10 cellular contexts compared by ENCODE assay signal in the genomic region with DNA sequence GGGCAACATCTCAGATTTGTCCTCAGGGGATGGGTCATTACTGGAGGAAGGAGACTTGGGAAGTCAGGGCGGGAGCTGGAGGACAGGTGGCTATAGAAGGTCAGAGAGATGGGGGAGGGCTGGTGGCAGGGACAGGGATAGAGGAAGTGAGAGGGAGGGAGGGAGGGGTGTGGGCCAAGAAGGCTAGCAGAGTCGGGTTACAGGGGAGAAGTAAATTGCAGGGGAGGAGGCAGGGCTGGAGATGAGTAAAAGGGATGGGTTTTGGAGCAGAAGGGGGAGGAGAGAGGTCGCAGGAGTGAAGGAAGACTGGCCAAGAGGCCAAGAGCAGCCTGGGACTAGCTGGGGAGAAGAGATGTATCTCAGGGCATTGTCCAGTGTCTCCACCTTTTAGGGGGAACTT. TPM values are rescaled to one million over a fixed set of nuclear protein-coding genes. Genes with fewer than 3 reads are reported as not detected.
A peak's percentile ranks its signal among the peaks of the same experiment; 100 is the strongest.
DNase-seq lines count a peak whose midpoint lies in the region; ATAC-seq and TF ChIP-seq lines count a peak whose summit lies in the region.
"Had no signal": no experiment of that assay in that cellular context is flagged by ENCODE, and none has a peak within 500 bp of the region (broad histone marks: within the 10 kb centered on the region; RNA-seq: fewer than 3 reads in every experiment).

No MANE protein-coding gene starts in this region.

- TF ChIP-seq CTCF in HEK293 (tag by site-specific recombination; IDR thresholded peaks at IDR 0.05) (no peak), gastroesophageal sphincter (IDR thresholded peaks at IDR 0.05) (no peak)
- TF ChIP-seq CTCF in CD8-positive, alpha-beta T cell (IDR thresholded peaks at IDR 0.05) = no peak

- no peaks in the 10 kb centered on the region for H3K36me3 Mint-ChIP-seq in CD8-positive, alpha-beta T cell

- H3K36me3 ChIP-seq in HEK293 (ENCODE audit: control insufficient read depth in 2 of 2, insufficient read depth in 1 of 2, low read length in 2 of 2) (no peaks in the 10 kb centered on the region), NT2/D1 (ENCODE audit: insufficient read depth, insufficient read length, low read length) (no peaks in the 10 kb centered on the region), gastroesophageal sphincter (no peaks in the 10 kb centered on the region)
- H3K36me3 ChIP-seq in CD8-positive, alpha-beta T cell (ENCODE audit: insufficient read depth, low read length) = no peaks in the 10 kb centered on the region
- H3K36me3 ChIP-seq: gastrocnemius medialis had no signal

- WGBS in gastroesophageal sphincter (ENCODE audit: low coverage in 1 of 2), 2 donors = 20 to 22% methylated on average over 2 of the region's 3 CpGs

- H3K27ac Mint-ChIP-seq in CD8-positive, alpha-beta T cell = no peak overlapping the region

- no peak for TF ChIP-seq POLR2A in gastroesophageal sphincter (IDR thresholded peaks at IDR 0.05)

- H3K27me3 ChIP-seq in NT2/D1 (ENCODE audit: insufficient read depth, insufficient read length) = no peaks in the 10 kb centered on the region
- H3K27me3 ChIP-seq in gastroesophageal sphincter = peaks cover 71% of the 10 kb centered on the region
- H3K27me3 ChIP-seq in CD8-positive, alpha-beta T cell (ENCODE audit: insufficient read depth, low read length) = no peaks in the 10 kb centered on the region

- H3K27ac ChIP-seq in HEK293 (ENCODE audit: extremely low read depth, low read depth, low read length) (no peak overlapping the region), gastroesophageal sphincter (no peak overlapping the region), caudate nucleus (ENCODE audit: low read depth, low read length) (no peak overlapping the region)
- no peak overlapping the region for H3K27ac ChIP-seq in CD8-positive, alpha-beta T cell (ENCODE audit: low read depth, low read length)
- H3K27ac ChIP-seq: gastrocnemius medialis had no signal

- POLR2A ChIA-PET in HEK293 (lab: Yijun Ruan, JAX) = no interaction called here
- POLR2A ChIA-PET in CD8-positive, alpha-beta T cell (lab: Charles Lee) = no interaction called here

- no peaks in the 10 kb centered on the region for H3K9me3 Mint-ChIP-seq in CD8-positive, alpha-beta T cell

- ATAC-seq in gastroesophageal sphincter (peak; percentile 41), HG03378 (IDR thresholded peaks at IDR 0.05; ENCODE audit: unreplicated experiment) (no peak), HG02763 (IDR thresholded peaks at IDR 0.05; ENCODE audit: unreplicated experiment) (no peak)
- ATAC-seq in CD8-positive, alpha-beta T cell = no peak

- no peaks in the 10 kb centered on the region for H3K9me3 ChIP-seq in HEK293 (ENCODE audit: control insufficient read depth, insufficient read depth, low read depth, low read length)
- no peaks in the 10 kb centered on the region; the same call in 1 of the 2 replicates for H3K9me3 ChIP-seq in NT2/D1 (ENCODE audit: insufficient read depth, low read length)
- no peaks in the 10 kb centered on the region for H3K9me3 ChIP-seq in gastroesophageal sphincter
- no peaks in the 10 kb centered on the region for H3K9me3 ChIP-seq in CD8-positive, alpha-beta T cell (ENCODE audit: low read length)
- H3K9me3 ChIP-seq: gastrocnemius medialis had no signal

- CTCF ChIA-PET in HEK293 (lab: Yijun Ruan, JAX) = interaction anchor here (0.8 to 2.6 kb wide), 4 partner anchors 9 to 60 kb away, joined by 3 to 18 read pairs (median 4); no protein-coding TSS in a partner anchor
- CTCF ChIA-PET in CD8-positive, alpha-beta T cell (lab: Charles Lee) = interaction anchor here (1.2 to 1.8 kb wide), 2 partner anchors 10 to 25 kb away, joined by 3 to 6 read pairs; no protein-coding TSS in a partner anchor

- no peak overlapping the region for H3K4me3 Mint-ChIP-seq in CD8-positive, alpha-beta T cell

- H3K4me1 ChIP-seq in HEK293 (ENCODE audit: control insufficient read depth, insufficient read depth, low read length) = no peaks in the 10 kb centered on the region
- peaks cover 43% of the 10 kb centered on the region for H3K4me1 ChIP-seq in NT2/D1 (ENCODE audit: insufficient read depth, insufficient read length)
- H3K4me1 ChIP-seq in gastroesophageal sphincter = peaks cover 0 to 12% (median 0%) of the 10 kb centered on the region in 3 donors
- H3K4me1 ChIP-seq in CD8-positive, alpha-beta T cell (ENCODE audit: insufficient read depth, low read length) = no peaks in the 10 kb centered on the region

- intact Hi-C loops in CD8-positive, alpha-beta T cell (cut with DNase I, micrococcal nuclease) = no loop called here

- TF ChIP-seq EP300 in gastroesophageal sphincter (IDR thresholded peaks at IDR 0.05) = no peak

- peaks cover 26% of the 10 kb centered on the region for H3K27me3 Mint-ChIP-seq in CD8-positive, alpha-beta T cell (ENCODE audit: low read depth)

- DNase-seq in AG20443 (ENCODE audit: low spot score) (peak; percentile 73), NT2/D1 (ENCODE audit: low read depth, low spot score) (peak; percentile 58), caudate nucleus (lab: John Stamatoyannopoulos, UW) (no peak)
- DNase-seq in CD8-positive, alpha-beta T cell = no peak
- DNase-seq: DND-41, gastrocnemius medialis had no signal

- H3K4me1 Mint-ChIP-seq in CD8-positive, alpha-beta T cell (ENCODE audit: low read depth) = no peaks in the 10 kb centered on the region

- H3K4me3 ChIP-seq in HEK293 (ENCODE audit: low read depth, low read length) (no peak overlapping the region), NT2/D1 (ENCODE audit: insufficient read length, low read depth) (no peak overlapping the region), gastroesophageal sphincter (no peak overlapping the region)
- H3K4me3 ChIP-seq in CD8-positive, alpha-beta T cell (ENCODE audit: low read depth, low read length) = no peak overlapping the region
- H3K4me3 ChIP-seq: gastrocnemius medialis had no signal

- H3K9ac ChIP-seq in NT2/D1 (ENCODE audit: insufficient read length, low read depth) = peak overlapping the region; percentile 77

TF ChIP-seq in HEK293, 187 proteins besides CTCF, POLR2A, EP300 and RAD21 (continues in another document):
- TF ChIP-seq ZNF138 (tag by site-specific recombination; IDR thresholded peaks at IDR 0.05; ENCODE audit: borderline replicate concordance) (no peak), EGR2 (tag by site-specific recombination; IDR thresholded peaks at IDR 0.05; ENCODE audit: low read depth) (peak; percentile 62; the same call in 1 of the 2 replicates), SP2 (tag by site-specific recombination; IDR thresholded peaks at IDR 0.05) (0 out of 2 replicates have a peak, but pooled peaks have one; percentile 25), ZNF133 (tag by site-specific recombination; IDR thresholded peaks at IDR 0.05) (no peak), ZBTB21 (tag by site-specific recombination; IDR thresholded peaks at IDR 0.05) (no peak), ZBTB8A (tag by site-specific recombination; IDR thresholded peaks at IDR 0.05) (no peak), ZSCAN30 (tag by site-specific recombination; IDR thresholded peaks at IDR 0.05) (no peak), ZNF629 (tag by site-specific recombination; IDR thresholded peaks at IDR 0.05) (no peak), ZNF596 (tag by site-specific recombination; IDR thresholded peaks at IDR 0.05) (no peak), ZNF560 (tag by site-specific recombination; IDR thresholded peaks at IDR 0.05; ENCODE audit: borderline replicate concordance) (no peak), KLF8 (tag by site-specific recombination; IDR thresholded peaks at IDR 0.05) (no peak)
- TF ChIP-seq, protein P1, sequence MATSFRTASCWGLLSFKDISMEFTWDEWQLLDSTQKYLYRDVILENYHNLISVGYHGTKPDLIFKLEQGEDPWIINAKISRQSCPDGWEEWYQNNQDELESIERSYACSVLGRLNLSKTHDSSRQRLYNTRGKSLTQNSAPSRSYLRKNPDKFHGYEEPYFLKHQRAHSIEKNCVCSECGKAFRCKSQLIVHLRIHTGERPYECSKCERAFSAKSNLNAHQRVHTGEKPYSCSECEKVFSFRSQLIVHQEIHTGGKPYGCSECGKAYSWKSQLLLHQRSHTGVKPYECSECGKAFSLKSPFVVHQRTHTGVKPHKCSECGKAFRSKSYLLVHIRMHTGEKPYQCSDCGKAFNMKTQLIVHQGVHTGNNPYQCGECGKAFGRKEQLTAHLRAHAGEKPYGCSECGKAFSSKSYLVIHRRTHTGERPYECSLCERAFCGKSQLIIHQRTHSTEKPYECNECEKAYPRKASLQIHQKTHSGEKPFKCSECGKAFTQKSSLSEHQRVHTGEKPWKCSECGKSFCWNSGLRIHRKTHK (tag by site-specific recombination; IDR thresholded peaks at IDR 0.05) = no peak
- TF ChIP-seq, protein P2, sequence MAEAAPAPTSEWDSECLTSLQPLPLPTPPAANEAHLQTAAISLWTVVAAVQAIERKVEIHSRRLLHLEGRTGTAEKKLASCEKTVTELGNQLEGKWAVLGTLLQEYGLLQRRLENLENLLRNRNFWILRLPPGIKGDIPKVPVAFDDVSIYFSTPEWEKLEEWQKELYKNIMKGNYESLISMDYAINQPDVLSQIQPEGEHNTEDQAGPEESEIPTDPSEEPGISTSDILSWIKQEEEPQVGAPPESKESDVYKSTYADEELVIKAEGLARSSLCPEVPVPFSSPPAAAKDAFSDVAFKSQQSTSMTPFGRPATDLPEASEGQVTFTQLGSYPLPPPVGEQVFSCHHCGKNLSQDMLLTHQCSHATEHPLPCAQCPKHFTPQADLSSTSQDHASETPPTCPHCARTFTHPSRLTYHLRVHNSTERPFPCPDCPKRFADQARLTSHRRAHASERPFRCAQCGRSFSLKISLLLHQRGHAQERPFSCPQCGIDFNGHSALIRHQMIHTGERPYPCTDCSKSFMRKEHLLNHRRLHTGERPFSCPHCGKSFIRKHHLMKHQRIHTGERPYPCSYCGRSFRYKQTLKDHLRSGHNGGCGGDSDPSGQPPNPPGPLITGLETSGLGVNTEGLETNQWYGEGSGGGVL (tag by site-specific recombination; IDR thresholded peaks at IDR 0.05) = peak; percentile 73

RNA-seq across cellular contexts. Expression of a gene that starts 33.0 kb away (rescaled TPM):
- 1 to 10 TPM in 2 of 4 donors, under 1 TPM in 2; 0.45 to 1.4 (median 1.1) TPM for total RNA-seq in gastroesophageal sphincter
- not detected for total RNA-seq in CD8-positive, alpha-beta T cell

RNA-seq across cellular contexts. Expression of a gene that starts 39.3 kb away (rescaled TPM):
- 1 to 10 TPM; 1.8 to 3.7 (median 3.1) TPM for total RNA-seq in gastroesophageal sphincter
- not detected for total RNA-seq in CD8-positive, alpha-beta T cell

Comparison
In these comparisons a context has a peak if more than half of its experiments do, and no peak if none do; other contexts are left out.
1. DNase-seq: peak in AG20443 (single experiment) and NT2/D1 (single experiment); none in CD8-positive, alpha-beta T cell (0 of 7) and caudate nucleus (0 of 61).